ENCODE assay signal across 7 cellular contexts in the genomic region with DNA sequence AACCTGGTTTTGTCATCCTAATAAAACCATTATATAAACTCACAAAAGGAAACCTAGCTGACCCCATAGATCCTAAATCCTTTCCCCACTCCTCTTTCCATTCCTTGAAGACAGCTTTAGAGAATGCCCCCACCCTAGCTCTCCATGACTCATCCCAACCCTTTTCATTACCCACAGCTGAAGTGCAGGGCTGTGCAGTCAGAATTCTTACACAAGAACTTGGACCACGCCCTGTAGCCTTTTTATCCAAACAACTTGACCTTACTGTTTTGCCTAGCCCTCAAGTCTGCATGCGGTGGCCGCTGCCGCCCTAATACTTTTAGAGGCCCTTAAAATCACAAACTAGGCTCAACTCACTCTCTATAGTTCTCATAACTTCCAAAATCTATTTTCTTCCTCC. TPM values are rescaled to one million over a fixed set of nuclear protein-coding genes. Genes with fewer than 3 reads are reported as not detected.
DNase-seq lines count a peak whose midpoint lies in the region; ATAC-seq and TF ChIP-seq lines count a peak whose summit lies in the region.
"Not testable (repeated sequence)": the region's sequence is repeated elsewhere in the genome, so short reads cannot be mapped to it uniquely, and the experiment has no call there.

No MANE protein-coding gene starts in this region.

- not testable (repeated sequence) for H3K27me3 ChIP-seq in PC-3 (ENCODE audit: low read length)

- H4K20me1 ChIP-seq in PC-3 (ENCODE audit: low read length) = not testable (repeated sequence)

- CTCF ChIA-PET in PC-3 (lab: Charles Lee) = not testable (repeated sequence)
- CTCF ChIA-PET in MCF 10A (lab: Yijun Ruan, JAX) = interaction anchor here (0.7 kb wide), 1 partner anchor 1502 kb away, joined by 3 read pairs; no protein-coding TSS in a partner anchor

- not testable (repeated sequence) for H3K4me3 Mint-ChIP-seq in MCF 10A (ENCODE audit: unreplicated experiment)

- not testable (repeated sequence) for H3K4me2 ChIP-seq in PC-3 (ENCODE audit: low read length)

- TF ChIP-seq CTCF in PC-3 (conservative IDR thresholded peaks at IDR 0.05; ENCODE audit: low read depth, low read length); MCF 10A (IDR thresholded peaks at IDR 0.05; ENCODE audit: unreplicated experiment); epithelial cell of esophagus (IDR thresholded peaks at IDR 0.05; ENCODE audit: insufficient read depth, low read depth, low read length, missing control alignments); fibroblast of villous mesenchyme (IDR thresholded peaks at IDR 0.05; ENCODE audit: insufficient read depth, low read depth, low read length): not testable (repeated sequence)

- peaks cover 15% of the 10 kb centered on the region for H3K27me3 Mint-ChIP-seq in MCF 10A (ENCODE audit: insufficient read depth, unreplicated experiment)

- BruUV-seq in PC-3 (replicated peaks; lab: Mats Ljungman, UMichigan); MCF 10A (replicated peaks; lab: Mats Ljungman, UMichigan): not testable (repeated sequence)

- H3K27ac Mint-ChIP-seq in MCF 10A (ENCODE audit: low read depth, unreplicated experiment) = not testable (repeated sequence)

- H3K4me1 ChIP-seq in PC-3 (ENCODE audit: insufficient read depth, low read length) = not testable (repeated sequence)

- POLR2A ChIA-PET in PC-3 (lab: Charles Lee; ENCODE audit: unreplicated experiment); MCF 10A (lab: Yijun Ruan, JAX): not testable (repeated sequence)

- H3K4me1 Mint-ChIP-seq in MCF 10A (ENCODE audit: insufficient read depth, unreplicated experiment) = not testable (repeated sequence)

- H3K27ac ChIP-seq in PC-3 (ENCODE audit: low read length) = not testable (repeated sequence)

- not testable (repeated sequence) for H3K9me2 ChIP-seq in PC-3 (replicated peaks; ENCODE audit: low read length)

- intact Hi-C loops in PC-3 (cut with micrococcal nuclease); MCF 10A (cut with micrococcal nuclease): not testable (repeated sequence)

- DNase-seq in ELR (ENCODE audit: low read depth) = peak; percentile 24
- DNase-seq in LoVo (ENCODE audit: low spot score) = peak; percentile 16
- DNase-seq in PC-3 = peak; percentile 1
- peak; percentile 53 for DNase-seq in MCF 10A (ENCODE audit: unreplicated experiment)
- DNase-seq in epithelial cell of esophagus (ENCODE audit: low read depth) = peak; percentile 32
- DNase-seq in fibroblast of villous mesenchyme (ENCODE audit: low read depth) = peak; percentile 67
- peak; percentile 15 for DNase-seq in myocyte (ENCODE audit: low read depth)

- not testable (repeated sequence) for H3K9me3 ChIP-seq in PC-3 (ENCODE audit: low read length)

- H3F3A ChIP-seq in PC-3 (ENCODE audit: low read length, unreplicated experiment) = not testable (repeated sequence)

- H3K36me3 ChIP-seq in PC-3 (ENCODE audit: low read depth, low read length) = not testable (repeated sequence)

- not testable (repeated sequence) for H3K9ac ChIP-seq in PC-3 (ENCODE audit: low read length)

- H3K9me3 Mint-ChIP-seq in MCF 10A (ENCODE audit: unreplicated experiment) = not testable (repeated sequence)

- H3K4me3 ChIP-seq in PC-3 (ENCODE audit: low read length); epithelial cell of esophagus (ENCODE audit: low read length); fibroblast of villous mesenchyme (ENCODE audit: low read depth, low read length): not testable (repeated sequence)

- H3K79me2 ChIP-seq in PC-3 (ENCODE audit: low read length) = not testable (repeated sequence)

- ATAC-seq in PC-3 = not testable (repeated sequence)

- not testable (repeated sequence) for H2AFZ ChIP-seq in PC-3 (ENCODE audit: low read length)

- not testable (repeated sequence) for H3K36me3 Mint-ChIP-seq in MCF 10A (ENCODE audit: insufficient read depth, unreplicated experiment)

RNA-seq across cellular contexts. Expression of a gene that starts 21.5 kb away (rescaled TPM):
- total RNA-seq in PC-3 (2014; rRNA removed) (1.5 TPM in 2 replicates), MCF 10A (2022) (22.5 and 26.5 TPM in 2 replicates), fibroblast of villous mesenchyme (8.2 and 10.0 TPM in 2 replicates), myocyte (13.9 and 16.5 TPM in 2 replicates)
- 10.5 TPM for polyA plus RNA-seq in myocyte (2012)

Comparison
In these comparisons a context has a peak if more than half of its experiments do, and no peak if none do; other contexts are left out.
1. DNase-seq: peak in every context shown above with its lines; median percentile 67 in fibroblast of villous mesenchyme; 53 in MCF 10A; 32 in epithelial cell of esophagus; 24 in ELR; 16 in LoVo; 15 in myocyte; 1 in PC-3.